Comparison of ENCODE assay signal across 1 cellular context in the genomic region with DNA sequence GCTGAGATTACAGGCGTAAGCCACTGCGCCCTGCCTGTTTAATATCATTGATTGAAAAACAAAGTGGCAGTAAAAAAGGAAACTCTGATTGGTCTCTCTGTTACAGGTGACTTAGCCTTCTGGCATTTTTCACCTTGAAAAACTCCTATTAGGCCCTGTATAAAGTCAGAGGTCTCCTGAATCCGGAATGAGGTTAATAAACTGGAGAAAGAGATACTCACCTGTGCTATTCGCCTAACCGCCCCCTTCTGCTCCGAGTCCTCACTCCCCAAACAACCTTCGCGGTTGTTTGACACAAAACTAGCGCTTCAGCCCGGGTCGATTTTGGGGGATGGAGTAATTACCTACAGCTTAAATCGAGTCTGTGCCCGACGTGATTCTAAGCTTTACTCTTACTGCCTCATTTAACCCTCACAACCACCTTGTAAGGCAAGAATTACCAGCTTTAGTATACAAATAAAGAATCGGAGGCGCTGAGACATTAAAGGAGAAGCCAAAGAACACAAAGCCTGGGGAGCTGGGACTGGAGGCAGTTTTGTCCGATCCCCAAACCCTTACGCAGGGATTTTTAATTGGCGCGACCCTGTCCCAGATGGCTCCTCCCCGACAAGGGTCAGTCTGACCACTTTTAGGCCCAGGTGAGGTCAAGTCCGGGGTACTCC.
TF ChIP-seq lines count a peak whose summit lies in the region.

No MANE protein-coding gene starts in this region.

TF ChIP-seq in IMR-90, 13 proteins besides CTCF, POLR2A, EP300 and RAD21 (continued from another document):
- no peak for TF ChIP-seq MAFK (IDR thresholded peaks at IDR 0.05; ENCODE audit: low read depth, low read length)
